Comparison of ENCODE assay signal across 28 cellular contexts in the genomic region with DNA sequence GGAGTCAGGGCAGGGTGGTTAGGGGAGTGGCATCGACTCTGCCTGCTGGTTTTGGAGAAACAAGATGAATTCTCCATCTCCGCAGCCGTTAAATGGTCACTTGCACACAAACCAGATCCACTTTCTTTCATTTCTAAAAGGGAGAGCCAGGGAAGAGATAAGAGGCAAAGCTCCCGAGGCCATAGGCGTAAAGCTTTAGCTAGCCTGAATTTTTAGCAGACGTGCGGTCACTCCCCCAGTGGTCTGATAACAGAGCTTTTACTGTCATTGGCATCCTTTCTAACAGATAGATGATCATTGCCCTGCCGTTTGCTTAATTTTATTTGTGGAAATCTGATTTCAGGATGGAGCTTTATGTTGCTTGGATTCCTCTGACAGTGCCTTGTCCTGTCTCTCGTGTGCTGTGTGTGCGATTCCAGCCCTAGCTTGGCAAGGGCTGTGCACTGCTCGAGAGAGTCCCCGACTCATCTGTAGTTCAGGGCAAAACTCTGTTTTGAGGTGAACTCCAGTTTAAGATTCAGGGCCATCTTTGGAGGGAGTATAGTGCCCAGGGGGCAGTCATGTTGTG.
DNase-seq lines count a peak whose midpoint lies in the region; ATAC-seq and TF ChIP-seq lines count a peak whose summit lies in the region.
"Had no signal": no experiment of that assay in that cellular context is flagged by ENCODE, and none has a peak within 500 bp of the region (broad histone marks: within the 10 kb centered on the region; RNA-seq: fewer than 3 reads in every experiment).

No MANE protein-coding gene starts in this region.

- no peak overlapping the region for H3K27ac Mint-ChIP-seq in GM23338

- no peaks in the 10 kb centered on the region for H3K9me3 Mint-ChIP-seq in GM23338
- H3K9me3 Mint-ChIP-seq: CD4-positive, alpha-beta memory T cell had no signal

- H2AFZ ChIP-seq in GM23338: 0 out of 2 replicates have a peak overlapping the region, but pooled peaks have one; percentile 18
- H2AFZ ChIP-seq: PC-9 had no signal

- no peaks in the 10 kb centered on the region for H3K27me3 ChIP-seq in GM23338 (ENCODE audit: insufficient read depth)

- no peak for TF ChIP-seq CTCF in GM23338 (conservative IDR thresholded peaks at IDR 0.05; ENCODE audit: low read depth in 2 of 2)
- no peak for TF ChIP-seq CTCF in foreskin fibroblast (IDR thresholded peaks at IDR 0.05; ENCODE audit: low read depth, low read length)

- no peak overlapping the region for H3K27ac ChIP-seq in GM23338 (ENCODE audit: low read depth)
- H3K27ac ChIP-seq: A549, PC-9 had no signal

- no peak overlapping the region for H3K4me3 Mint-ChIP-seq in GM23338
- H3K4me3 Mint-ChIP-seq: CD4-positive, alpha-beta memory T cell had no signal

- ATAC-seq in GM23338 (no peak), SK-N-SH treated with all-trans-retinoic acid at 6 μM for 48 hours (peak; percentile 76; the same call in 2 of the 3 replicates), GM21381 (IDR thresholded peaks at IDR 0.05; ENCODE audit: unreplicated experiment) (no peak)
- ATAC-seq: A549, K562 had no signal

- DNase-seq in GM23338 (ENCODE audit: low spot score): no peak
- DNase-seq in islet precursor cell: peak; percentile 75
- no peak for DNase-seq in DMS153 (lab: John Stamatoyannopoulos, UW)
- no peak for DNase-seq in foreskin fibroblast
- no peak for DNase-seq in NCI-H446 (lab: John Stamatoyannopoulos, UW)
- DNase-seq: AML-193; C1 segment of cervical spinal cord; CD4-positive, alpha-beta memory T cell; COR-L47; DMS79 treated with DMSO at 0.1 percent for 48 hours; H7; MV-4-11; NCI-H1105 treated with DMSO at 0.1 percent for 48 hours; NCI-H146; NCI-H1930; NCI-H2107; NCI-H446 treated with DMSO at 0.1 percent for 48 hours; NCI-H526; NCI-H82; NK-92 treated with Interleukin-12 subunit alpha and Interleukin-12 subunit beta, amount 100 ng/mL, for 24 hours; PC-9; RPMI8226; SHP77; SW 1271 had no signal

- H3K79me2 ChIP-seq in GM23338 (replicated peaks; ENCODE audit: insufficient read depth): no peaks in the 10 kb centered on the region

- H3K36me3 ChIP-seq in GM23338 (ENCODE audit: insufficient read depth): no peaks in the 10 kb centered on the region

- H3K36me3 Mint-ChIP-seq in GM23338 (ENCODE audit: low read depth): no peaks in the 10 kb centered on the region
- H3K36me3 Mint-ChIP-seq: CD4-positive, alpha-beta memory T cell had no signal

- no peaks in the 10 kb centered on the region for H3K4me1 ChIP-seq in GM23338 (ENCODE audit: insufficient read depth)
- H3K4me1 ChIP-seq: A549 had no signal

- H3F3A ChIP-seq in GM23338 (replicated peaks; ENCODE audit: low read depth): no peaks in the 10 kb centered on the region

- H3K27me3 Mint-ChIP-seq in GM23338 (ENCODE audit: insufficient read depth, low read depth, poor library complexity): peaks cover 3% of the 10 kb centered on the region
- H3K27me3 Mint-ChIP-seq: CD4-positive, alpha-beta memory T cell had no signal

- H4K20me1 ChIP-seq in GM23338 (replicated peaks; ENCODE audit: insufficient read depth): no peaks in the 10 kb centered on the region

- no peak overlapping the region for H3K4me2 ChIP-seq in GM23338
- H3K4me2 ChIP-seq: A549, PC-9 had no signal

- H3K4me3 ChIP-seq in GM23338 (no peak overlapping the region), foreskin fibroblast (ENCODE audit: low read depth in 1 of 2, low read length in 2 of 2) (no peak overlapping the region)
- H3K4me3 ChIP-seq: A549, K562, PC-9 had no signal

- no peaks in the 10 kb centered on the region for H3K4me1 Mint-ChIP-seq in GM23338

- no peaks in the 10 kb centered on the region for H3K9me2 ChIP-seq in GM23338 (ENCODE audit: insufficient read depth)

TF ChIP-seq in GM23338, 12 proteins besides CTCF, POLR2A, EP300 and RAD21 (continues in another document):
- TF ChIP-seq JUNB (IDR thresholded peaks at IDR 0.05; ENCODE audit: unreplicated experiment) (no peak), CREB1 (CRISPR knock-in tag; IDR thresholded peaks at IDR 0.05; ENCODE audit: low read depth) (no peak), EZH2 (IDR thresholded peaks at IDR 0.05; ENCODE audit: low read depth, unreplicated experiment) (no peak)

TF ChIP-seq in SK-N-SH treated with all-trans-retinoic acid at 6 μM for 48 hours, 23 proteins besides CTCF, POLR2A, EP300 and RAD21:
- TF ChIP-seq ISL1 (CRISPR knock-in tag; IDR thresholded peaks at IDR 0.05): peak; percentile 88
- TF ChIP-seq, protein P1, sequence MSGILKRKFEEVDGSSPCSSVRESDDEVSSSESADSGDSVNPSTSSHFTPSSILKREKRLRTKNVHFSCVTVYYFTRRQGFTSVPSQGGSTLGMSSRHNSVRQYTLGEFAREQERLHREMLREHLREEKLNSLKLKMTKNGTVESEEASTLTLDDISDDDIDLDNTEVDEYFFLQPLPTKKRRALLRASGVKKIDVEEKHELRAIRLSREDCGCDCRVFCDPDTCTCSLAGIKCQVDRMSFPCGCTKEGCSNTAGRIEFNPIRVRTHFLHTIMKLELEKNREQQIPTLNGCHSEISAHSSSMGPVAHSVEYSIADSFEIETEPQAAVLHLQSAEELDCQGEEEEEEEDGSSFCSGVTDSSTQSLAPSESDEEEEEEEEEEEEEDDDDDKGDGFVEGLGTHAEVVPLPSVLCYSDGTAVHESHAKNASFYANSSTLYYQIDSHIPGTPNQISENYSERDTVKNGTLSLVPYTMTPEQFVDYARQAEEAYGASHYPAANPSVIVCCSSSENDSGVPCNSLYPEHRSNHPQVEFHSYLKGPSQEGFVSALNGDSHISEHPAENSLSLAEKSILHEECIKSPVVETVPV (CRISPR knock-in tag; IDR thresholded peaks at IDR 0.05): 0 out of 2 replicates have a peak, but pooled peaks have one; percentile 55
- TF ChIP-seq ARNTL (CRISPR knock-in tag; IDR thresholded peaks at IDR 0.05; ENCODE audit: borderline replicate concordance, low read depth): no peak
- peak; percentile 74; the same call in 1 of the 2 replicates for TF ChIP-seq GLIS3 (CRISPR knock-in tag; IDR thresholded peaks at IDR 0.05)
- peak; percentile 95 for TF ChIP-seq TCF4 (CRISPR knock-in tag; IDR thresholded peaks at IDR 0.05; ENCODE audit: borderline replicate concordance)
- TF ChIP-seq ZNF8 (CRISPR knock-in tag; IDR thresholded peaks at IDR 0.05): peak; percentile 29; the same call in 1 of the 2 replicates
- TF ChIP-seq, protein P2, sequence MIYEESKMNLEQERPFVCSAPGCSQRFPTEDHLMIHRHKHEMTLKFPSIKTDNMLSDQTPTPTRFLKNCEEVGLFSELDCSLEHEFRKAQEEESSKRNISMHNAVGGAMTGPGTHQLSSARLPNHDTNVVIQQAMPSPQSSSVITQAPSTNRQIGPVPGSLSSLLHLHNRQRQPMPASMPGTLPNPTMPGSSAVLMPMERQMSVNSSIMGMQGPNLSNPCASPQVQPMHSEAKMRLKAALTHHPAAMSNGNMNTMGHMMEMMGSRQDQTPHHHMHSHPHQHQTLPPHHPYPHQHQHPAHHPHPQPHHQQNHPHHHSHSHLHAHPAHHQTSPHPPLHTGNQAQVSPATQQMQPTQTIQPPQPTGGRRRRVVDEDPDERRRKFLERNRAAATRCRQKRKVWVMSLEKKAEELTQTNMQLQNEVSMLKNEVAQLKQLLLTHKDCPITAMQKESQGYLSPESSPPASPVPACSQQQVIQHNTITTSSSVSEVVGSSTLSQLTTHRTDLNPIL (CRISPR knock-in tag; IDR thresholded peaks at IDR 0.05; ENCODE audit: low read depth): 0 out of 2 replicates have a peak, but pooled peaks have one; percentile 62
- TF ChIP-seq, protein P3, sequence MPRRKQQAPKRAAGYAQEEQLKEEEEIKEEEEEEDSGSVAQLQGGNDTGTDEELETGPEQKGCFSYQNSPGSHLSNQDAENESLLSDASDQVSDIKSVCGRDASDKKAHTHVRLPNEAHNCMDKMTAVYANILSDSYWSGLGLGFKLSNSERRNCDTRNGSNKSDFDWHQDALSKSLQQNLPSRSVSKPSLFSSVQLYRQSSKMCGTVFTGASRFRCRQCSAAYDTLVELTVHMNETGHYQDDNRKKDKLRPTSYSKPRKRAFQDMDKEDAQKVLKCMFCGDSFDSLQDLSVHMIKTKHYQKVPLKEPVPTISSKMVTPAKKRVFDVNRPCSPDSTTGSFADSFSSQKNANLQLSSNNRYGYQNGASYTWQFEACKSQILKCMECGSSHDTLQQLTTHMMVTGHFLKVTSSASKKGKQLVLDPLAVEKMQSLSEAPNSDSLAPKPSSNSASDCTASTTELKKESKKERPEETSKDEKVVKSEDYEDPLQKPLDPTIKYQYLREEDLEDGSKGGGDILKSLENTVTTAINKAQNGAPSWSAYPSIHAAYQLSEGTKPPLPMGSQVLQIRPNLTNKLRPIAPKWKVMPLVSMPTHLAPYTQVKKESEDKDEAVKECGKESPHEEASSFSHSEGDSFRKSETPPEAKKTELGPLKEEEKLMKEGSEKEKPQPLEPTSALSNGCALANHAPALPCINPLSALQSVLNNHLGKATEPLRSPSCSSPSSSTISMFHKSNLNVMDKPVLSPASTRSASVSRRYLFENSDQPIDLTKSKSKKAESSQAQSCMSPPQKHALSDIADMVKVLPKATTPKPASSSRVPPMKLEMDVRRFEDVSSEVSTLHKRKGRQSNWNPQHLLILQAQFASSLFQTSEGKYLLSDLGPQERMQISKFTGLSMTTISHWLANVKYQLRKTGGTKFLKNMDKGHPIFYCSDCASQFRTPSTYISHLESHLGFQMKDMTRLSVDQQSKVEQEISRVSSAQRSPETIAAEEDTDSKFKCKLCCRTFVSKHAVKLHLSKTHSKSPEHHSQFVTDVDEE (CRISPR knock-in tag; IDR thresholded peaks at IDR 0.05): peak; percentile 98
- no peak for TF ChIP-seq ZC3H10 (CRISPR knock-in tag; IDR thresholded peaks at IDR 0.05)
- peak; percentile 77; the same call in 1 of the 2 replicates for TF ChIP-seq ESRRG (CRISPR knock-in tag; IDR thresholded peaks at IDR 0.05)
- no peak for TF ChIP-seq BACH2 (CRISPR knock-in tag; IDR thresholded peaks at IDR 0.05; ENCODE audit: borderline replicate concordance)
- TF ChIP-seq ZNF70 (CRISPR knock-in tag; IDR thresholded peaks at IDR 0.05): peak; percentile 30; the same call in 1 of the 2 replicates
